16 cellular contexts compared by ENCODE assay signal in genomic region chr11:75539459-75540022, GRCh38. TPM values are rescaled to one million over a fixed set of nuclear protein-coding genes. Genes with fewer than 3 reads are reported as not detected.
DNase-seq lines count a peak whose midpoint lies in the region; ATAC-seq and TF ChIP-seq lines count a peak whose summit lies in the region.
"Had no signal": no experiment of that assay in that cellular context is flagged by ENCODE, and none has a peak within 500 bp of the region (broad histone marks: within the 10 kb centered on the region; RNA-seq: fewer than 3 reads in every experiment).

No MANE protein-coding gene starts in this region.

- H3K27me3 ChIP-seq in lower lobe of right lung (ENCODE audit: low read depth) (no peaks in the 10 kb centered on the region), parathyroid adenoma (ENCODE audit: control insufficient read depth, insufficient read depth, low read length) (no peaks in the 10 kb centered on the region), smooth muscle cell (ENCODE audit: low read depth) (no peaks in the 10 kb centered on the region)

- H3K9me3 ChIP-seq in lower lobe of right lung (no peaks in the 10 kb centered on the region), parathyroid adenoma (ENCODE audit: control insufficient read depth, low read length) (no peaks in the 10 kb centered on the region), smooth muscle cell (replicated peaks; ENCODE audit: low read depth) (no peaks in the 10 kb centered on the region)

- no peak for ATAC-seq in lower lobe of right lung

- H3K4me3 Mint-ChIP-seq in Calu3 (ENCODE audit: low read depth, unreplicated experiment): no peak overlapping the region
- H3K4me3 Mint-ChIP-seq: H9 had no signal

- H3K79me2 ChIP-seq in parathyroid adenoma: no peaks in the 10 kb centered on the region
- H3K79me2 ChIP-seq in smooth muscle cell (ENCODE audit: low read depth): no peaks in the 10 kb centered on the region

- no peaks in the 10 kb centered on the region for H3K27me3 Mint-ChIP-seq in Calu3 (ENCODE audit: unreplicated experiment)

- H3K27ac ChIP-seq in lower lobe of right lung (no peak overlapping the region), parathyroid adenoma (no peak overlapping the region), smooth muscle cell (ENCODE audit: low read depth) (no peak overlapping the region)
- H3K27ac ChIP-seq: 22Rv1 had no signal

- H3K4me3 ChIP-seq in lower lobe of right lung: no peak overlapping the region
- H3K4me3 ChIP-seq in parathyroid adenoma (ENCODE audit: low read depth, low read length): no peak overlapping the region
- H3K4me3 ChIP-seq in smooth muscle cell: no peak overlapping the region

- peak overlapping the region; percentile 35 for H2AFZ ChIP-seq in parathyroid adenoma
- no peak overlapping the region for H2AFZ ChIP-seq in smooth muscle cell (ENCODE audit: low read depth)

- peaks cover 23% of the 10 kb centered on the region for H3K4me1 Mint-ChIP-seq in Calu3 (ENCODE audit: low read depth, unreplicated experiment)

- H3K9ac ChIP-seq in parathyroid adenoma (no peak overlapping the region), smooth muscle cell (ENCODE audit: low read depth) (no peak overlapping the region)

- H3F3A ChIP-seq in smooth muscle cell (ENCODE audit: low read depth): no peaks in the 10 kb centered on the region

- no peak overlapping the region for H3K27ac Mint-ChIP-seq in Calu3 (ENCODE audit: unreplicated experiment)

- BruUV-seq in Calu3 (replicated peaks; lab: Mats Ljungman, UMichigan): no TSS peak

- H3K4me1 ChIP-seq in lower lobe of right lung (peaks cover 5% of the 10 kb centered on the region), parathyroid adenoma (no peaks in the 10 kb centered on the region), smooth muscle cell (ENCODE audit: low read depth) (no peaks in the 10 kb centered on the region)

- H4K20me1 ChIP-seq in smooth muscle cell (ENCODE audit: low read depth): no peaks in the 10 kb centered on the region

- H3K36me3 ChIP-seq in lower lobe of right lung (no peaks in the 10 kb centered on the region), parathyroid adenoma (ENCODE audit: control insufficient read depth, insufficient read depth, low read length) (no peaks in the 10 kb centered on the region), smooth muscle cell (ENCODE audit: low read depth) (no peaks in the 10 kb centered on the region)

- intact Hi-C loops in lower lobe of right lung (cut with DNase I): no loop called here
- intact Hi-C loops in Calu3 (cut with micrococcal nuclease; ENCODE audit: unreplicated experiment): no loop called here

- 83% methylated on average over 6 of the region's 7 CpGs for WGBS in smooth muscle cell (ENCODE audit: low lambda C conversion rate)

- no peak overlapping the region for H3K4me2 ChIP-seq in parathyroid adenoma (ENCODE audit: low read length)
- H3K4me2 ChIP-seq in smooth muscle cell: no peak overlapping the region

- TF ChIP-seq CTCF in lower lobe of right lung (IDR thresholded peaks at IDR 0.05): no peak
- TF ChIP-seq CTCF in parathyroid adenoma (IDR thresholded peaks at IDR 0.05): no peak
- no peak for TF ChIP-seq CTCF in Calu3 (IDR thresholded peaks at IDR 0.05; ENCODE audit: unreplicated experiment)
- no peak for TF ChIP-seq CTCF in smooth muscle cell (IDR thresholded peaks at IDR 0.05; ENCODE audit: borderline replicate concordance, insufficient read depth, poor library complexity, severe bottlenecking)

- CTCF ChIA-PET in Calu3 (lab: Charles Lee): no interaction called here

- DNase-seq in DMS 273 (lab: John Stamatoyannopoulos, UW; ENCODE audit: unreplicated experiment) (peak; percentile 65), DMS 273 treated with DMSO at 0.1 percent for 48 hours (lab: John Stamatoyannopoulos, UW) (no peak), SK-N-DZ (ENCODE audit: low spot score) (peak; percentile 47), lower lobe of right lung (peak; percentile 28), NAMALWA (ENCODE audit: low spot score) (no peak), Calu3 (no peak), smooth muscle cell (lab: John Stamatoyannopoulos, UW; ENCODE audit: unreplicated experiment) (no peak)
- DNase-seq: C1 segment of cervical spinal cord, DMS53, H9, NCI-H146, NCI-H2107, NCI-H345, NCI-H748 treated with DMSO at 0.1 percent for 48 hours had no signal

- no peaks in the 10 kb centered on the region for H3K9me3 Mint-ChIP-seq in Calu3 (ENCODE audit: low read depth, unreplicated experiment)
- H3K9me3 Mint-ChIP-seq: H9 had no signal

- no peaks in the 10 kb centered on the region for H3K36me3 Mint-ChIP-seq in Calu3 (ENCODE audit: insufficient read depth, unreplicated experiment)

RNA-seq across cellular contexts. Expression of gene GDPD5, which starts 13.8 kb away (rescaled TPM):
- polyA plus RNA-seq in SK-N-DZ (2014; cell fraction: cytosol; rRNA removed): 1.9 and 2.7 TPM in 2 replicates
- polyA plus RNA-seq in SK-N-DZ (2014; cell fraction: nucleus; rRNA removed): 3.8 and 4.1 TPM in 2 replicates
- total RNA-seq in lower lobe of right lung (15.8 TPM), Calu3 (2022) (7.0 and 7.4 TPM in 2 replicates), smooth muscle cell (2.3 and 3.2 TPM in 2 replicates)
- polyA plus RNA-seq in smooth muscle cell: 5.8 and 7.1 TPM in 2 replicates

RNA-seq across cellular contexts. Expression of gene SERPINH1, which starts 22.5 kb away (rescaled TPM):
- 72.3 and 87.9 TPM in 2 replicates for polyA plus RNA-seq in SK-N-DZ (2014; cell fraction: cytosol; rRNA removed)
- polyA plus RNA-seq in SK-N-DZ (2014; cell fraction: nucleus; rRNA removed): 29.8 and 41.3 TPM in 2 replicates
- total RNA-seq in lower lobe of right lung: 131 TPM
- 58.8 and 80.0 TPM in 2 replicates for total RNA-seq in Calu3 (2022)
- total RNA-seq in smooth muscle cell: 2,653 and 2,895 TPM in 2 replicates
- 1,110 and 1,493 TPM in 2 replicates for polyA plus RNA-seq in smooth muscle cell

Comparison
In these comparisons a context has a peak if more than half of its experiments do, and no peak if none do; other contexts are left out.
1. DNase-seq: peak in DMS 273 (single experiment), SK-N-DZ (single experiment) and lower lobe of right lung (single experiment); none in DMS 273 treated with DMSO at 0.1 percent for 48 hours (single experiment), NAMALWA (single experiment), Calu3 (single experiment) and smooth muscle cell (single experiment).
2. RNA of gene SERPINH1, which starts 22.5 kb away (total RNA-seq): 2,653 to 2,895 TPM in smooth muscle cell; 131 TPM in lower lobe of right lung (single experiment) and 58.8 to 80.0 TPM in Calu3; every median in the first group is over 10 times any median in the second.